ENCODE assay signal across 19 cellular contexts in the genomic region with DNA sequence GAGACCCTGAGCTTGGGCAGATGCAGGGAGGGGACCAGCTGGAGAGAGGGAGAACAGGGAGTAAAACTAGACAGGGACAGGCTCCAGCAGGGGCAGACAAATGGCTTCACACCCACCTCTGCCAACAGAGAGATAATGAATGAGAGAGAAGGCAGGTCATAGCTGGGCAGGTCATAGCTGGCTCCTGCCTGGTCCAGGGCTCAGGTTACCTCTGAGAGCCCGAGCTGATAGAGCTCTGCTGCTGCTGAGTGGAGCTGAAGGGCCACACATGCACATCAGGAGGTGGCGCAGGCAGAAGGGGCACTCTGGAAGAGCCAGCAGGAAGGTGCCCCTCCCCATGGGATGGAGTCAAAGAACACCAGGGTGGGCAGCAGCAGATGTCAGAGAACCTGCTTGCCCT.
DNase-seq lines count a peak whose midpoint lies in the region; ATAC-seq and TF ChIP-seq lines count a peak whose summit lies in the region.
"Had no signal": no experiment of that assay in that cellular context is flagged by ENCODE, and none has a peak within 500 bp of the region (broad histone marks: within the 10 kb centered on the region; RNA-seq: fewer than 3 reads in every experiment).

No MANE protein-coding gene starts in this region.

- H3K27ac ChIP-seq in heart left ventricle, result no peak overlapping the region
- H3K27ac ChIP-seq: BLaER1 had no signal

- H3K36me3 ChIP-seq in heart left ventricle, result no peaks in the 10 kb centered on the region
- H3K36me3 ChIP-seq: BLaER1 had no signal

- intact Hi-C loops in left cardiac atrium (cut with DNase I) (no loop called here), heart left ventricle (cut with DNase I) (no loop called here)

- H3K9me3 Mint-ChIP-seq in T-cell, result peaks cover 0 to 10% (median 2%) of the 10 kb centered on the region in 3 donors
- H3K9me3 Mint-ChIP-seq: H9 had no signal

- H3K27me3 ChIP-seq in heart left ventricle, result no peaks in the 10 kb centered on the region
- H3K27me3 ChIP-seq: BLaER1 had no signal

- ATAC-seq in left cardiac atrium, result peak; percentile 31 to 62
- ATAC-seq in heart left ventricle, result no peak
- ATAC-seq in T-helper 17 cell, result no peak
- ATAC-seq in T-cell (replicated peaks in 1 of 4), result no peak
- ATAC-seq: GM12878, HepG2 had no signal

- peak; percentile 52 for DNase-seq in NCI-H1105 treated with DMSO at 0.1 percent for 48 hours (lab: John Stamatoyannopoulos, UW)
- DNase-seq in NCI-H1105 (lab: John Stamatoyannopoulos, UW), result no peak
- DNase-seq in left cardiac atrium, result no peak
- no peak for DNase-seq in heart left ventricle
- peak; percentile 55 for DNase-seq in mesenteric fat pad (ENCODE audit: low spot score)
- peak; percentile 29 for DNase-seq in ureter (ENCODE audit: low spot score)
- DNase-seq in T-helper 17 cell, result no peak
- no peak for DNase-seq in T-cell
- DNase-seq: 8988T; CD4-positive, alpha-beta memory T cell; DMS53; DND-41; EL; GOT3; H9 had no signal

- H3K9me3 ChIP-seq in heart left ventricle, result no peaks in the 10 kb centered on the region
- H3K9me3 ChIP-seq in T-helper 17 cell (ENCODE audit: control insufficient read depth, low read length, poor library complexity, severe bottlenecking), result no peaks in the 10 kb centered on the region
- H3K9me3 ChIP-seq: BLaER1 had no signal

- H3K27ac Mint-ChIP-seq in T-helper 17 cell (no peak overlapping the region), T-cell (no peak overlapping the region)
- H3K27ac Mint-ChIP-seq: CD14-positive monocyte; CD4-positive, alpha-beta memory T cell; H9 had no signal

- CTCF ChIA-PET in T-cell (lab: Charles Lee), result interaction anchor here in 1 of 2 donors (0.6 kb wide), 1 partner anchor 76 kb away, joined by 3 read pairs; no protein-coding TSS in a partner anchor

- POLR2A ChIA-PET in T-cell (lab: Charles Lee), result no interaction called here

- H3K4me3 Mint-ChIP-seq in T-helper 17 cell (no peak overlapping the region), T-cell (no peak overlapping the region)
- H3K4me3 Mint-ChIP-seq: CD14-positive monocyte; CD4-positive, alpha-beta memory T cell; H9 had no signal

- WGBS in heart left ventricle, 4 donors, result 29 to 48% (median 45%) methylated on average over 1 to 2 of the region's 2 CpGs

- H3K4me1 Mint-ChIP-seq in T-helper 17 cell (no peaks in the 10 kb centered on the region), T-cell (no peaks in the 10 kb centered on the region)
- H3K4me1 Mint-ChIP-seq: CD14-positive monocyte; CD4-positive, alpha-beta memory T cell had no signal

- H3K27me3 Mint-ChIP-seq in T-helper 17 cell, result no peaks in the 10 kb centered on the region
- no peaks in the 10 kb centered on the region for H3K27me3 Mint-ChIP-seq in T-cell

- H3K4me3 ChIP-seq in heart left ventricle, result no peak overlapping the region
- H3K4me3 ChIP-seq: BLaER1, GM12878 had no signal

- no peaks in the 10 kb centered on the region for H3K36me3 Mint-ChIP-seq in T-helper 17 cell (ENCODE audit: low read depth)
- no peaks in the 10 kb centered on the region for H3K36me3 Mint-ChIP-seq in T-cell
- H3K36me3 Mint-ChIP-seq: CD14-positive monocyte; CD4-positive, alpha-beta memory T cell had no signal

- H3K4me1 ChIP-seq in heart left ventricle, result peaks cover 0 to 5% (median 0%) of the 10 kb centered on the region in 12 donors
- H3K4me1 ChIP-seq: BLaER1 had no signal

- no peak for TF ChIP-seq CTCF in heart left ventricle (IDR thresholded peaks at IDR 0.05)

- TF ChIP-seq POLR2A in heart left ventricle (IDR thresholded peaks at IDR 0.05), result no peak

Comparison
In these comparisons a context has a peak if more than half of its experiments do, and no peak if none do; other contexts are left out.
1. DNase-seq: peak in NCI-H1105 treated with DMSO at 0.1 percent for 48 hours (single experiment), mesenteric fat pad (single experiment) and ureter (single experiment); none in NCI-H1105 (single experiment), left cardiac atrium (single experiment), heart left ventricle (0 of 5), T-helper 17 cell (0 of 3) and T-cell (0 of 34).
2. ATAC-seq: peak in left cardiac atrium (2 of 2); none in heart left ventricle (0 of 4), T-helper 17 cell (single experiment) and T-cell (0 of 4).